Comparison of ENCODE assay signal across 23 cellular contexts in genomic region chr11:124278261-124278660, GRCh38. TPM values are rescaled to one million over a fixed set of nuclear protein-coding genes. Genes with fewer than 3 reads are reported as not detected.
DNase-seq lines count a peak whose midpoint lies in the region; ATAC-seq, FAIRE-seq and TF ChIP-seq lines count a peak whose summit lies in the region.
"Had no signal": no experiment of that assay in that cellular context is flagged by ENCODE, and none has a peak within 500 bp of the region (broad histone marks: within the 10 kb centered on the region; RNA-seq: fewer than 3 reads in every experiment).

No MANE protein-coding gene starts in this region.

- H3K4me1 ChIP-seq in Panc1 (ENCODE audit: control insufficient read depth, insufficient read depth, low read length) = no peaks in the 10 kb centered on the region
- H3K4me1 ChIP-seq: A549 had no signal

- H3K27me3 ChIP-seq in Panc1 (ENCODE audit: control insufficient read depth, insufficient read depth, low read length) = no peaks in the 10 kb centered on the region

- BruUV-seq in Panc1 (replicated peaks; lab: Mats Ljungman, UMichigan) = no TSS peak

- intact Hi-C loops in Panc1 (cut with micrococcal nuclease; ENCODE audit: unreplicated experiment) = no loop called here

- no peak overlapping the region for H3K27ac ChIP-seq in Panc1 (ENCODE audit: low read length)
- H3K27ac ChIP-seq: 22Rv1, A549, C4-2B, HL-60 had no signal

- DNase-seq in ELR (ENCODE audit: low read depth) (peak; percentile 27), Panc1 (ENCODE audit: low read depth, low spot score) (no peak), cardiac fibroblast (ENCODE audit: low read depth in 2 of 2) (peak; percentile 15 to 85), fibroblast of the aortic adventitia (ENCODE audit: low read depth) (peak; percentile 53), SIG-M5 (lab: John Stamatoyannopoulos, UW) (no peak), D721Med (ENCODE audit: insufficient read length, low spot score) (no peak), OCI-M2 (lab: John Stamatoyannopoulos, UW; ENCODE audit: unreplicated experiment) (no peak)
- DNase-seq in stimulated activated CD4-positive, alpha-beta T cell treated with anti-CD3 and anti-CD28 coated beads, Interleukin-4, amount 100 ng/mL, for 1 hour = no peak
- DNase-seq: AML-193; Caco-2; CD4-positive, alpha-beta T cell; DMS153; DMS79; GF-D8; GOT3 had no signal

- TF ChIP-seq CTCF in Panc1 (IDR thresholded peaks at IDR 0.05) (0 out of 2 replicates have a peak, but pooled peaks have one; percentile 11), cardiac fibroblast (IDR thresholded peaks at IDR 0.05; ENCODE audit: low read depth, low read length) (no peak), fibroblast of the aortic adventitia (IDR thresholded peaks at IDR 0.05; ENCODE audit: insufficient read depth, low read length) (no peak), D721Med (IDR thresholded peaks at IDR 0.05; ENCODE audit: insufficient read depth, missing control alignments) (no peak)

- no peaks in the 10 kb centered on the region for H3K9me3 ChIP-seq in Panc1 (ENCODE audit: control insufficient read depth, insufficient read depth, low read depth, low read length)
- H3K9me3 ChIP-seq: A549, Caco-2 had no signal

- ATAC-seq in Panc1 = no peak
- ATAC-seq: A549 had no signal

- POLR2A ChIA-PET in Panc1 (lab: Charles Lee) = no interaction called here

- CTCF ChIA-PET in Panc1 (lab: Charles Lee) = no interaction called here

- no peak for FAIRE-seq in D721Med (lab: Jason Lieb, UNC)
- FAIRE-seq: A549 had no signal

- H3K4me3 ChIP-seq in Panc1 (ENCODE audit: low read depth in 2 of 2, low read length in 2 of 2) (no peak overlapping the region), cardiac fibroblast (replicated peaks in 1 of 2; ENCODE audit: low read depth in 2 of 2, low read length in 2 of 2) (no peak overlapping the region), fibroblast of the aortic adventitia (ENCODE audit: low read depth, low read length) (no peak overlapping the region)
- H3K4me3 ChIP-seq: A549 had no signal

- in situ Hi-C loops in Panc1 (cut with HindIII; ENCODE audit: low pct_unique_long_range_greater_than_20kb, low sequenced_read_pairs) = no loop called here

- no peaks in the 10 kb centered on the region for H3K36me3 ChIP-seq in Panc1 (ENCODE audit: control insufficient read depth, insufficient read depth, low read length)

RNA-seq across cellular contexts. Expression of gene OR8G5, which starts 22.1 kb away (rescaled TPM):
- total RNA-seq in Panc1 (2021; ENCODE audit: unreplicated experiment) (not detected), fibroblast of the aortic adventitia (ENCODE audit: low replicate concordance) (not detected in 2 replicates)
- not detected for polyA plus RNA-seq in Panc1 (2012; ENCODE audit: insufficient read length)
- total RNA-seq: Caco-2; CD4-positive, alpha-beta T cell; Daoy; H9; HT1080 had no signal
- polyA plus RNA-seq: A549, BJ had no signal

RNA-seq across cellular contexts. Expression of gene OR8D1, which starts 35.5 kb away (rescaled TPM):
- total RNA-seq in Panc1 (2021; ENCODE audit: unreplicated experiment) = not detected
- not detected for polyA plus RNA-seq in Panc1 (2012; ENCODE audit: insufficient read length)
- total RNA-seq in fibroblast of the aortic adventitia (ENCODE audit: low replicate concordance) = not detected in 2 replicates
- total RNA-seq: Caco-2; CD4-positive, alpha-beta T cell; Daoy; H9; HT1080 had no signal
- polyA plus RNA-seq: A549, BJ had no signal

RNA-seq across cellular contexts. Expression of gene OR8G1, which starts 37.4 kb away (rescaled TPM):
- total RNA-seq in Panc1 (2021; ENCODE audit: unreplicated experiment) (not detected), fibroblast of the aortic adventitia (ENCODE audit: low replicate concordance) (not detected in 2 replicates)
- polyA plus RNA-seq in Panc1 (2012; ENCODE audit: insufficient read length) = not detected
- total RNA-seq: Caco-2; CD4-positive, alpha-beta T cell; Daoy; H9; HT1080 had no signal
- polyA plus RNA-seq: A549, BJ had no signal

RNA-seq across cellular contexts. Expression of gene OR8D2, which starts 41.7 kb away (rescaled TPM):
- total RNA-seq in Panc1 (2021; ENCODE audit: unreplicated experiment) (not detected), fibroblast of the aortic adventitia (ENCODE audit: low replicate concordance) (not detected in 2 replicates)
- not detected for polyA plus RNA-seq in Panc1 (2012; ENCODE audit: insufficient read length)
- total RNA-seq: Caco-2; CD4-positive, alpha-beta T cell; Daoy; H9; HT1080 had no signal
- polyA plus RNA-seq: A549, BJ had no signal

Comparison
In these comparisons a context has a peak if more than half of its experiments do, and no peak if none do; other contexts are left out.
1. DNase-seq: peak in ELR (single experiment), cardiac fibroblast (2 of 2) and fibroblast of the aortic adventitia (single experiment); none in Panc1 (single experiment), stimulated activated CD4-positive, alpha-beta T cell treated with anti-CD3 and anti-CD28 coated beads, Interleukin-4, amount 100 ng/mL, for 1 hour (single experiment), SIG-M5 (single experiment), D721Med (single experiment) and OCI-M2 (single experiment).